ENCODE assay signal across 1 cellular context in the genomic region with DNA sequence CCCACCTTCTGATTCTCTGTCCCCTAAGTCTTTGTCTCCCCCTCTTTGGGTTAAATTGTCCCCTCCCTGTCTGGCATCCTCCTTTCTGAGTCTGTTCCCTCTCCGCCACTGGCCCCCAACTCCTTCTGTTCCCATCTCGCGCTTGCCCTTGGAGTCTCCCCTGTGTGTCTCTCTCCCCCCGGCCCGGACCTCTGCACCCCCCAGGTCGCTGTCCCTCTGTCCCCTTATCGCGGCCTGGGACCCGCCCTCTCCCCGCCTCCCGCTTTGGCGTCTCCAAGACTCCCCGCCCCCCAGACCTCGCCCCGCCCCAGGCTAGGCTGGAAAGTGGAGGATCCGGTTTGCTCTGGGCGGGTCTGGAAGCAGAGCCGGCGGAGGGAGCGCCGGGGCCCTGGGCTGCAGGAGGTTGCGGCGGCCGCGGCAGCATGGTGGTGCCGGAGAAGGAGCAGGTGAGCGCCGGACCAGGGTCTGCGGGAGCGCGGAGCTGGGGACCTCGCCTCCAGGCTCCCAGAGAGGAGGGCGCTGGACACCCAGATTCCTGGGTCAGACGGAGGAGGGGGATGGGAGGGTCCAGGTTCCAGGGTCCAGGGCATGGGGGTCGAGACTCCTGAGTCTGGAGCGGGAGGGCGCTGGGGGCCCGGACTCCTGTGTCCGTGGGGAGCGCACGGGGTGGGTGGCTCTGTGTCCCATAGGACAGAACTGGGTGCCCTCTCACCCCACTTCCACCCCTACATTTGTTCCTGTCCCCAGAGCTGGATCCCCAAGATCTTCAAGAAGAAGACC.
A peak's percentile ranks its signal among the peaks of the same experiment; 100 is the strongest.
TF ChIP-seq lines count a peak whose summit lies in the region.

A gene (plus strand): TSS at position 348 of the 780 bp plus-strand sequence. CDS start 75 bp downstream, at position 423.

TF ChIP-seq in HepG2, 621 proteins besides CTCF, POLR2A, EP300 and RAD21 (continued from another document):
- TF ChIP-seq KAT8 (CRISPR knock-in tag; IDR thresholded peaks at IDR 0.05) (0 out of 2 replicates have a peak, but pooled peaks have one; percentile 45), KLF6 (CRISPR knock-in tag; IDR thresholded peaks at IDR 0.05) (no peak), ZNF260 (CRISPR knock-in tag; IDR thresholded peaks at IDR 0.05; ENCODE audit: borderline replicate concordance, low read depth) (no peak), ZFY (CRISPR knock-in tag; IDR thresholded peaks at IDR 0.05) (peak; percentile 48; the same call in 1 of the 2 replicates), SP4 (CRISPR knock-in tag; IDR thresholded peaks at IDR 0.05) (peak; percentile 30; the same call in 1 of the 2 replicates), NR2F6 (IDR thresholded peaks at IDR 0.05) (no peak), NR2F6 (CRISPR knock-in tag; IDR thresholded peaks at IDR 0.05) (no peak), MEF2D (CRISPR knock-in tag; IDR thresholded peaks at IDR 0.05) (no peak), BRCA1 (CRISPR knock-in tag; IDR thresholded peaks at IDR 0.05) (no peak), SALL2 (CRISPR knock-in tag; IDR thresholded peaks at IDR 0.05) (peak; percentile 76), ZFP62 (CRISPR knock-in tag; IDR thresholded peaks at IDR 0.05) (no peak), PHF20 (CRISPR knock-in tag; IDR thresholded peaks at IDR 0.05) (peak; percentile 67; the same call in 1 of the 2 replicates)
- TF ChIP-seq, protein P1, sequence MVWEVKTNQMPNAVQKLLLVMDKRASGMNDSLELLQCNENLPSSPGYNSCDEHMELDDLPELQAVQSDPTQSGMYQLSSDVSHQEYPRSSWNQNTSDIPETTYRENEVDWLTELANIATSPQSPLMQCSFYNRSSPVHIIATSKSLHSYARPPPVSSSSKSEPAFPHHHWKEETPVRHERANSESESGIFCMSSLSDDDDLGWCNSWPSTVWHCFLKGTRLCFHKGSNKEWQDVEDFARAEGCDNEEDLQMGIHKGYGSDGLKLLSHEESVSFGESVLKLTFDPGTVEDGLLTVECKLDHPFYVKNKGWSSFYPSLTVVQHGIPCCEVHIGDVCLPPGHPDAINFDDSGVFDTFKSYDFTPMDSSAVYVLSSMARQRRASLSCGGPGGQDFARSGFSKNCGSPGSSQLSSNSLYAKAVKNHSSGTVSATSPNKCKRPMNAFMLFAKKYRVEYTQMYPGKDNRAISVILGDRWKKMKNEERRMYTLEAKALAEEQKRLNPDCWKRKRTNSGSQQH (CRISPR knock-in tag; IDR thresholded peaks at IDR 0.05; ENCODE audit: low read depth) = peak; percentile 38; the same call in 1 of the 2 replicates
- TF ChIP-seq, protein P2, sequence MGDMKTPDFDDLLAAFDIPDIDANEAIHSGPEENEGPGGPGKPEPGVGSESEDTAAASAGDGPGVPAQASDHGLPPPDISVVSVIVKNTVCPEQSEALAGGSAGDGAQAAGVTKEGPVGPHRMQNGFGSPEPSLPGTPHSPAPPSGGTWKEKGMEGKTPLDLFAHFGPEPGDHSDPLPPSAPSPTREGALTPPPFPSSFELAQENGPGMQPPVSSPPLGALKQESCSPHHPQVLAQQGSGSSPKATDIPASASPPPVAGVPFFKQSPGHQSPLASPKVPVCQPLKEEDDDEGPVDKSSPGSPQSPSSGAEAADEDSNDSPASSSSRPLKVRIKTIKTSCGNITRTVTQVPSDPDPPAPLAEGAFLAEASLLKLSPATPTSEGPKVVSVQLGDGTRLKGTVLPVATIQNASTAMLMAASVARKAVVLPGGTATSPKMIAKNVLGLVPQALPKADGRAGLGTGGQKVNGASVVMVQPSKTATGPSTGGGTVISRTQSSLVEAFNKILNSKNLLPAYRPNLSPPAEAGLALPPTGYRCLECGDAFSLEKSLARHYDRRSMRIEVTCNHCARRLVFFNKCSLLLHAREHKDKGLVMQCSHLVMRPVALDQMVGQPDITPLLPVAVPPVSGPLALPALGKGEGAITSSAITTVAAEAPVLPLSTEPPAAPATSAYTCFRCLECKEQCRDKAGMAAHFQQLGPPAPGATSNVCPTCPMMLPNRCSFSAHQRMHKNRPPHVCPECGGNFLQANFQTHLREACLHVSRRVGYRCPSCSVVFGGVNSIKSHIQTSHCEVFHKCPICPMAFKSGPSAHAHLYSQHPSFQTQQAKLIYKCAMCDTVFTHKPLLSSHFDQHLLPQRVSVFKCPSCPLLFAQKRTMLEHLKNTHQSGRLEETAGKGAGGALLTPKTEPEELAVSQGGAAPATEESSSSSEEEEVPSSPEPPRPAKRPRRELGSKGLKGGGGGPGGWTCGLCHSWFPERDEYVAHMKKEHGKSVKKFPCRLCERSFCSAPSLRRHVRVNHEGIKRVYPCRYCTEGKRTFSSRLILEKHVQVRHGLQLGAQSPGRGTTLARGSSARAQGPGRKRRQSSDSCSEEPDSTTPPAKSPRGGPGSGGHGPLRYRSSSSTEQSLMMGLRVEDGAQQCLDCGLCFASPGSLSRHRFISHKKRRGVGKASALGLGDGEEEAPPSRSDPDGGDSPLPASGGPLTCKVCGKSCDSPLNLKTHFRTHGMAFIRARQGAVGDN (CRISPR knock-in tag; IDR thresholded peaks at IDR 0.05) = peak; percentile 79
- TF ChIP-seq, protein P3, sequence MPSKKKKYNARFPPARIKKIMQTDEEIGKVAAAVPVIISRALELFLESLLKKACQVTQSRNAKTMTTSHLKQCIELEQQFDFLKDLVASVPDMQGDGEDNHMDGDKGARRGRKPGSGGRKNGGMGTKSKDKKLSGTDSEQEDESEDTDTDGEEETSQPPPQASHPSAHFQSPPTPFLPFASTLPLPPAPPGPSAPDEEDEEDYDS (CRISPR knock-in tag; IDR thresholded peaks at IDR 0.05) = peak; percentile 69; the same call in 1 of the 2 replicates
- TF ChIP-seq, protein P4, sequence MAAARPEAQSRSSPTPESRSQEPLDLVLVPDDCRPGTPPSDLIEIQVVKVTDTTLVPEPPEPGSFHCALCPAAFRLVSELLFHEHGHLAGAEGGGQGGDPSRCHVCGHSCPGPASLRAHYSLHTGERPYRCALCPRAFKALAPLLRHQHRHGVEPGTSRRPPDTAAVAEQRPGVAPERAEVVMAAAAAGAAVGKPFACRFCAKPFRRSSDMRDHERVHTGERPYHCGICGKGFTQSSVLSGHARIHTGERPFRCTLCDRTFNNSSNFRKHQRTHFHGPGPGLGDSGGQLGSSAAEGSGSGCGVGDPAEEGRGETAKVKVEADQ (CRISPR knock-in tag; IDR thresholded peaks at IDR 0.05; ENCODE audit: borderline replicate concordance) = peak; percentile 78; the same call in 1 of the 2 replicates
- TF ChIP-seq, protein P5, sequence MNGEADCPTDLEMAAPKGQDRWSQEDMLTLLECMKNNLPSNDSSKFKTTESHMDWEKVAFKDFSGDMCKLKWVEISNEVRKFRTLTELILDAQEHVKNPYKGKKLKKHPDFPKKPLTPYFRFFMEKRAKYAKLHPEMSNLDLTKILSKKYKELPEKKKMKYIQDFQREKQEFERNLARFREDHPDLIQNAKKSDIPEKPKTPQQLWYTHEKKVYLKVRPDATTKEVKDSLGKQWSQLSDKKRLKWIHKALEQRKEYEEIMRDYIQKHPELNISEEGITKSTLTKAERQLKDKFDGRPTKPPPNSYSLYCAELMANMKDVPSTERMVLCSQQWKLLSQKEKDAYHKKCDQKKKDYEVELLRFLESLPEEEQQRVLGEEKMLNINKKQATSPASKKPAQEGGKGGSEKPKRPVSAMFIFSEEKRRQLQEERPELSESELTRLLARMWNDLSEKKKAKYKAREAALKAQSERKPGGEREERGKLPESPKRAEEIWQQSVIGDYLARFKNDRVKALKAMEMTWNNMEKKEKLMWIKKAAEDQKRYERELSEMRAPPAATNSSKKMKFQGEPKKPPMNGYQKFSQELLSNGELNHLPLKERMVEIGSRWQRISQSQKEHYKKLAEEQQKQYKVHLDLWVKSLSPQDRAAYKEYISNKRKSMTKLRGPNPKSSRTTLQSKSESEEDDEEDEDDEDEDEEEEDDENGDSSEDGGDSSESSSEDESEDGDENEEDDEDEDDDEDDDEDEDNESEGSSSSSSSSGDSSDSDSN (CRISPR knock-in tag; IDR thresholded peaks at IDR 0.05) = peak; percentile 92
- TF ChIP-seq, protein P6, sequence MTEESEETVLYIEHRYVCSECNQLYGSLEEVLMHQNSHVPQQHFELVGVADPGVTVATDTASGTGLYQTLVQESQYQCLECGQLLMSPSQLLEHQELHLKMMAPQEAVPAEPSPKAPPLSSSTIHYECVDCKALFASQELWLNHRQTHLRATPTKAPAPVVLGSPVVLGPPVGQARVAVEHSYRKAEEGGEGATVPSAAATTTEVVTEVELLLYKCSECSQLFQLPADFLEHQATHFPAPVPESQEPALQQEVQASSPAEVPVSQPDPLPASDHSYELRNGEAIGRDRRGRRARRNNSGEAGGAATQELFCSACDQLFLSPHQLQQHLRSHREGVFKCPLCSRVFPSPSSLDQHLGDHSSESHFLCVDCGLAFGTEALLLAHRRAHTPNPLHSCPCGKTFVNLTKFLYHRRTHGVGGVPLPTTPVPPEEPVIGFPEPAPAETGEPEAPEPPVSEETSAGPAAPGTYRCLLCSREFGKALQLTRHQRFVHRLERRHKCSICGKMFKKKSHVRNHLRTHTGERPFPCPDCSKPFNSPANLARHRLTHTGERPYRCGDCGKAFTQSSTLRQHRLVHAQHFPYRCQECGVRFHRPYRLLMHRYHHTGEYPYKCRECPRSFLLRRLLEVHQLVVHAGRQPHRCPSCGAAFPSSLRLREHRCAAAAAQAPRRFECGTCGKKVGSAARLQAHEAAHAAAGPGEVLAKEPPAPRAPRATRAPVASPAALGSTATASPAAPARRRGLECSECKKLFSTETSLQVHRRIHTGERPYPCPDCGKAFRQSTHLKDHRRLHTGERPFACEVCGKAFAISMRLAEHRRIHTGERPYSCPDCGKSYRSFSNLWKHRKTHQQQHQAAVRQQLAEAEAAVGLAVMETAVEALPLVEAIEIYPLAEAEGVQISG (CRISPR knock-in tag; IDR thresholded peaks at IDR 0.05) = peak; percentile 61
- TF ChIP-seq, protein P7, sequence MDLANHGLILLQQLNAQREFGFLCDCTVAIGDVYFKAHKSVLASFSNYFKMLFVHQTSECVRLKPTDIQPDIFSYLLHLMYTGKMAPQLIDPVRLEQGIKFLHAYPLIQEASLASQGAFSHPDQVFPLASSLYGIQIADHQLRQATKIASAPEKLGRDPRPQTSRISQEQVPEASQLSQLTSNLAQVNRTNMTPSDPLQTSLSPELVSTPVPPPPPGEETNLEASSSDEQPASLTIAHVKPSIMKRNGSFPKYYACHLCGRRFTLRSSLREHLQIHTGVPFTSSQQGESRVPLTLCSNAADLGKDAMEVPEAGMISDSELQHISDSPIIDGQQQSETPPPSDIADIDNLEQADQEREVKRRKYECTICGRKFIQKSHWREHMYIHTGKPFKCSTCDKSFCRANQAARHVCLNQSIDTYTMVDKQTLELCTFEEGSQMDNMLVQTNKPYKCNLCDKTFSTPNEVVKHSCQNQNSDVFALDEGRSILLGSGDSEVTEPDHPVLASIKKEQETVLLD (CRISPR knock-in tag; IDR thresholded peaks at IDR 0.05; ENCODE audit: low read depth) = no peak
